In genomic region chr1:212451416-212452322, GRCh38 we compare ENCODE assay signal across 20 cellular contexts. TPM values are rescaled to one million over a fixed set of nuclear protein-coding genes. Genes with fewer than 3 reads are reported as not detected.
DNase-seq lines count a peak whose midpoint lies in the region; ATAC-seq and TF ChIP-seq lines count a peak whose summit lies in the region.
"Had no signal": no experiment of that assay in that cellular context is flagged by ENCODE, and none has a peak within 500 bp of the region (broad histone marks: within the 10 kb centered on the region; RNA-seq: fewer than 3 reads in every experiment).

No MANE protein-coding gene starts in this region.

- H3K4me3 Mint-ChIP-seq in progenitor cell of endocrine pancreas (ENCODE audit: low read depth) = no peak overlapping the region
- H3K4me3 Mint-ChIP-seq: CD4-positive, CD25-positive, alpha-beta regulatory T cell had no signal

- H3K4me1 ChIP-seq in thoracic aorta (ENCODE audit: control insufficient read depth in 1 of 2, low read depth in 2 of 2) = peaks cover 13 to 49% of the 10 kb centered on the region in 2 donors

- DNase-seq in NCI-H146 (lab: John Stamatoyannopoulos, UW) (peak; percentile 30), NCI-H146 treated with DMSO at 0.1 percent for 48 hours (lab: John Stamatoyannopoulos, UW; ENCODE audit: unreplicated experiment) (no peak), dorsolateral prefrontal cortex (peak in 1 of 10 donors; percentile 20), progenitor cell of endocrine pancreas (ENCODE audit: low spot score, unreplicated experiment) (no peak), thoracic aorta (ENCODE audit: low spot score) (no peak)
- DNase-seq in activated effector memory CD4-positive, alpha-beta T cell treated with Interleukin-2 at 50 U/mL for 16 hours = no peak
- DNase-seq: CD4-positive, CD25-positive, alpha-beta regulatory T cell; COR-L47; DMS 273 treated with DMSO at 0.1 percent for 48 hours; KBM-7; NCI-H1105 treated with DMSO at 0.1 percent for 48 hours; NCI-H187; NCI-H2107; NCI-H2227 treated with DMSO at 0.1 percent for 48 hours; NCI-H774; OCI-M1 had no signal

- TF ChIP-seq CTCF in dorsolateral prefrontal cortex (IDR thresholded peaks at IDR 0.05 in 54 of 56, conservative IDR thresholded peaks at IDR 0.05 in 2 of 56; ENCODE audit: low read depth in 1 of 56, partially characterized antibody in 56 of 56) (peak in 4 of 56 donors; percentile 6 to 28 (median 9)), progenitor cell of endocrine pancreas (IDR thresholded peaks at IDR 0.05; ENCODE audit: unreplicated experiment) (no peak), thoracic aorta (IDR thresholded peaks at IDR 0.05) (no peak)

- H3K27me3 ChIP-seq in dorsolateral prefrontal cortex (no peaks in the 10 kb centered on the region), thoracic aorta (replicated peaks; ENCODE audit: insufficient read depth) (no peaks in the 10 kb centered on the region)

- H3K36me3 ChIP-seq in thoracic aorta = no peaks in the 10 kb centered on the region

- H3K27ac ChIP-seq in dorsolateral prefrontal cortex = peak overlapping the region in 53 of 59 donors; percentile 3 to 89 (median 79)
- peak overlapping the region; percentile 88 to 90 for H3K27ac ChIP-seq in thoracic aorta
- H3K27ac ChIP-seq: 22Rv1 had no signal

- peak overlapping the region; percentile 52 for H3K27ac Mint-ChIP-seq in progenitor cell of endocrine pancreas
- H3K27ac Mint-ChIP-seq: CD4-positive, CD25-positive, alpha-beta regulatory T cell had no signal

- no peaks in the 10 kb centered on the region for H3K9me3 Mint-ChIP-seq in progenitor cell of endocrine pancreas (ENCODE audit: low read depth)
- H3K9me3 Mint-ChIP-seq: CD4-positive, CD25-positive, alpha-beta regulatory T cell had no signal

- H3K4me1 Mint-ChIP-seq in progenitor cell of endocrine pancreas (ENCODE audit: low read depth) = no peaks in the 10 kb centered on the region
- H3K4me1 Mint-ChIP-seq: CD4-positive, CD25-positive, alpha-beta regulatory T cell had no signal

- H3K4me3 ChIP-seq in dorsolateral prefrontal cortex (no peak overlapping the region), thoracic aorta (no peak overlapping the region)

- peaks cover 2% of the 10 kb centered on the region for H3K27me3 Mint-ChIP-seq in progenitor cell of endocrine pancreas
- H3K27me3 Mint-ChIP-seq: CD4-positive, CD25-positive, alpha-beta regulatory T cell had no signal

- no peak for ATAC-seq in thoracic aorta (ENCODE audit: insufficient number of reproducible peaks, low FRiP score, low read depth)
- no peak for ATAC-seq in HG02970 (IDR thresholded peaks at IDR 0.05; ENCODE audit: low FRiP score, unreplicated experiment)
- no peak for ATAC-seq in HG03280 (IDR thresholded peaks at IDR 0.05; ENCODE audit: unreplicated experiment)
- ATAC-seq: HepG2 had no signal

- no peaks in the 10 kb centered on the region for H3K36me3 Mint-ChIP-seq in progenitor cell of endocrine pancreas (ENCODE audit: insufficient read depth)

- H3K9me3 ChIP-seq in thoracic aorta = no peaks in the 10 kb centered on the region

- intact Hi-C loops in dorsolateral prefrontal cortex (cut with DNase I) = loop anchor here (2.0 to 10.0 kb wide), 4 partner anchors 19 to 767 kb away; partner anchors contain the start of genes NENF (in 1 of the 2) and PACC1 (in 1 of the 2)

RNA-seq across cellular contexts. Expression of gene NENF, which starts 18.9 kb away (rescaled TPM):
- total RNA-seq in dorsolateral prefrontal cortex = 100 to 1,000 TPM in 3 of 120 experiments, 10 to 100 TPM in 117; 43.3 to 144 (median 67.5) TPM
- 26.6 and 30.2 TPM in 2 replicates for total RNA-seq in progenitor cell of endocrine pancreas
- total RNA-seq in thoracic aorta = 100 to 1,000 TPM; 122 to 152 TPM

RNA-seq across cellular contexts. Expression of gene PACC1, which starts 37.0 kb away (rescaled TPM):
- total RNA-seq in dorsolateral prefrontal cortex (10 to 100 TPM in 118 of 120 experiments, 1 to 10 TPM in 2; 6.9 to 82.7 (median 24.1) TPM), progenitor cell of endocrine pancreas (24.5 and 25.1 TPM in 2 replicates), thoracic aorta (1 to 10 TPM; 3.2 to 4.1 TPM)
